Comparison of ENCODE assay signal across 8 cellular contexts in genomic region chr1:203629509-203630082, GRCh38. TPM values are rescaled to one million over a fixed set of nuclear protein-coding genes. Genes with fewer than 3 reads are reported as not detected.
DNase-seq lines count a peak whose midpoint lies in the region; TF ChIP-seq lines count a peak whose summit lies in the region.

No MANE protein-coding gene starts in this region.

- H3K4me3 ChIP-seq in CD8-positive, alpha-beta memory T cell (ENCODE audit: low read length): peak overlapping the region; percentile 88
- H3K4me3 ChIP-seq in neutrophil (ENCODE audit: low read depth in 1 of 2, low read length in 1 of 2): peak overlapping the region; percentile 63 to 81

- peak overlapping the region; percentile 81 to 99 (median 96) for H3K27ac Mint-ChIP-seq in CD8-positive, alpha-beta memory T cell

- H3K27ac ChIP-seq in CD8-positive, alpha-beta memory T cell (ENCODE audit: low read depth, low read length): peak overlapping the region; percentile 93
- H3K27ac ChIP-seq in neutrophil: peak overlapping the region; percentile 69

- H3K36me3 Mint-ChIP-seq in CD8-positive, alpha-beta memory T cell: peaks cover 0 to 45% (median 10%) of the 10 kb centered on the region in 3 donors

- no peaks in the 10 kb centered on the region for H3K27me3 Mint-ChIP-seq in CD8-positive, alpha-beta memory T cell

- peaks cover 0 to 2% (median 0%) of the 10 kb centered on the region in 5 donors for H3K9me3 Mint-ChIP-seq in CD8-positive, alpha-beta memory T cell

- peaks cover 40% of the 10 kb centered on the region for H3K4me1 ChIP-seq in CD8-positive, alpha-beta memory T cell (ENCODE audit: insufficient read depth, low read length)
- H3K4me1 ChIP-seq in neutrophil (ENCODE audit: control insufficient read depth in 1 of 2, insufficient read depth in 1 of 2, low read depth in 1 of 2, low read length in 1 of 2): peaks cover 40 to 43% of the 10 kb centered on the region in 2 experiments

- H3K27me3 ChIP-seq in CD8-positive, alpha-beta memory T cell (ENCODE audit: insufficient read depth, low read length, poor library complexity, severe bottlenecking): no peaks in the 10 kb centered on the region
- H3K27me3 ChIP-seq in neutrophil: no peaks in the 10 kb centered on the region

- DNase-seq in CD8-positive, alpha-beta memory T cell: peak; percentile 38 to 79 (median 53)
- DNase-seq in NCI-H146 treated with DMSO at 0.1 percent for 48 hours (lab: John Stamatoyannopoulos, UW; ENCODE audit: unreplicated experiment) (peak; percentile 35), glomerular visceral epithelial cell (ENCODE audit: extremely low spot score) (peak; percentile 59), ureter (ENCODE audit: low spot score) (peak; percentile 69), AG08396 (ENCODE audit: low spot score) (no peak), pons (ENCODE audit: low spot score) (no peak)
- peak; percentile 86 for DNase-seq in activated effector memory CD4-positive, alpha-beta T cell treated with anti-CD3 and anti-CD28 coated beads, Interleukin-2, amount 50 U/mL, for 16 hours

- CTCF ChIA-PET in CD8-positive, alpha-beta memory T cell (lab: Charles Lee): interaction anchor here (0.7 to 6.0 kb wide), 5 partner anchors 24 to 135 kb away, joined by 3 to 126 read pairs (median 54); partner anchors contain the start of gene LAX1

- POLR2A ChIA-PET in CD8-positive, alpha-beta memory T cell (lab: Charles Lee): interaction anchor here (0.8 to 4.3 kb wide), 3 partner anchors 23 to 45 kb away, joined by 5 to 35 read pairs (median 12); no protein-coding TSS in a partner anchor

- peak overlapping the region; percentile 69 to 100 (median 98) for H3K4me3 Mint-ChIP-seq in CD8-positive, alpha-beta memory T cell

- H3K4me1 Mint-ChIP-seq in CD8-positive, alpha-beta memory T cell: peaks cover 47 to 64% (median 62%) of the 10 kb centered on the region in 3 donors

- no peaks in the 10 kb centered on the region for H3K36me3 ChIP-seq in CD8-positive, alpha-beta memory T cell (ENCODE audit: insufficient read depth, low read length)
- H3K36me3 ChIP-seq in neutrophil: no peaks in the 10 kb centered on the region

- no peak for TF ChIP-seq CTCF in neutrophil (IDR thresholded peaks at IDR 0.05)

- no peaks in the 10 kb centered on the region for H3K9me3 ChIP-seq in CD8-positive, alpha-beta memory T cell (ENCODE audit: low read length)
- H3K9me3 ChIP-seq in neutrophil: no peaks in the 10 kb centered on the region

RNA-seq across cellular contexts. Expression of gene ATP2B4, which starts 3.0 kb away (rescaled TPM):
- 10 to 100 TPM; 26.8 to 28.9 TPM for total RNA-seq in CD8-positive, alpha-beta memory T cell
- 37.7 TPM for polyA plus RNA-seq in CD8-positive, alpha-beta memory T cell
- total RNA-seq in ureter: 141 TPM

Comparison
In these comparisons a context has a peak if more than half of its experiments do, and no peak if none do; other contexts are left out.
1. DNase-seq: peak in CD8-positive, alpha-beta memory T cell (5 of 5), NCI-H146 treated with DMSO at 0.1 percent for 48 hours (single experiment), activated effector memory CD4-positive, alpha-beta T cell treated with anti-CD3 and anti-CD28 coated beads, Interleukin-2, amount 50 U/mL, for 16 hours (single experiment), glomerular visceral epithelial cell (single experiment) and ureter (single experiment); none in AG08396 (single experiment) and pons (single experiment).